In genomic region chr16:2026461-2027023, GRCh38 we compare ENCODE assay signal across 8 cellular contexts. TPM values are rescaled to one million over a fixed set of nuclear protein-coding genes. Genes with fewer than 3 reads are reported as not detected.
DNase-seq lines count a peak whose midpoint lies in the region; ATAC-seq and TF ChIP-seq lines count a peak whose summit lies in the region.

TSS of gene NHERF2 (plus strand) at chr16:2026902. CDS start at chr16:2027006, 104 bp downstream.

- no peaks in the 10 kb centered on the region for H3K9me3 ChIP-seq in BLaER1 treated with 17β-estradiol and CSF1 and Interleukin-3, amounts not matched to agents 10 nM and 100 nM (replicated peaks in 1 of 11)
- H3K9me3 ChIP-seq in right atrium auricular region, result no peaks in the 10 kb centered on the region

- peaks cover 17 to 48% (median 42%) of the 10 kb centered on the region in 11 experiments for H3K27me3 ChIP-seq in BLaER1 treated with 17β-estradiol and CSF1 and Interleukin-3, amounts not matched to agents 10 nM and 100 nM
- H3K27me3 ChIP-seq in right atrium auricular region, result no peaks in the 10 kb centered on the region

- peaks cover 21% of the 10 kb centered on the region for H3K27me3 Mint-ChIP-seq in activated naive CD8-positive, alpha-beta T cell treated with anti-CD3 and anti-CD28 coated beads, Interleukin-2, amount 50 U/mL, for 24 hours

- H3K4me3 Mint-ChIP-seq in activated naive CD8-positive, alpha-beta T cell treated with anti-CD3 and anti-CD28 coated beads, Interleukin-2, amount 50 U/mL, for 24 hours, result peak within 1 kb of the TSS; percentile 65

- peak within 1 kb of the TSS; percentile 96 to 98 (median 97) for H3K4me2 ChIP-seq in BLaER1 treated with 17β-estradiol and CSF1 and Interleukin-3, amounts not matched to agents 10 nM and 100 nM

- H3K4me1 Mint-ChIP-seq in activated naive CD8-positive, alpha-beta T cell treated with anti-CD3 and anti-CD28 coated beads, Interleukin-2, amount 50 U/mL, for 24 hours, result peaks cover 19% of the 10 kb centered on the region

- H3K36me3 Mint-ChIP-seq in activated naive CD8-positive, alpha-beta T cell treated with anti-CD3 and anti-CD28 coated beads, Interleukin-2, amount 50 U/mL, for 24 hours (ENCODE audit: low read depth), result no peaks in the 10 kb centered on the region

- DNase-seq in HuH-7 (ENCODE audit: low spot score) (peak; percentile 79), right atrium auricular region (ENCODE audit: low spot score) (no peak), retinal pigment epithelial cell (ENCODE audit: low read depth) (no peak), Ammon's horn (ENCODE audit: low spot score) (no peak), KBM-7 (no peak)
- DNase-seq in activated naive CD8-positive, alpha-beta T cell treated with anti-CD3 and anti-CD28 coated beads, Interleukin-2, amount 50 U/mL, for 24 hours, result no peak
- no peak for DNase-seq in activated CD4-positive, alpha-beta T cell treated with anti-CD3 and anti-CD28 coated beads, Interleukin-2, amount 50 U/mL, for 48 hours

- peak within 1 kb of the TSS; percentile 58 to 80 (median 76) for H3K9ac ChIP-seq in BLaER1 treated with 17β-estradiol and CSF1 and Interleukin-3, amounts not matched to agents 10 nM and 100 nM

- in situ Hi-C loops in KBM-7 (cut with MboI; ENCODE audit: low pct_unique_long_range_greater_than_20kb, low sequenced_read_pairs), result loop anchor here (10.0 kb wide), 1 partner anchor 118 kb away; the partner anchor contains the start of gene RAB26

- peaks cover 0 to 24% (median 14%) of the 10 kb centered on the region in 11 experiments; a peak in 15 of 22 replicates for H4K20me1 ChIP-seq in BLaER1 treated with 17β-estradiol and CSF1 and Interleukin-3, amounts not matched to agents 10 nM and 100 nM

- peaks cover 34 to 83% (median 63%) of the 10 kb centered on the region in 10 experiments for H3K4me1 ChIP-seq in BLaER1 treated with 17β-estradiol and CSF1 and Interleukin-3, amounts not matched to agents 10 nM and 100 nM
- H3K4me1 ChIP-seq in right atrium auricular region, result peaks cover 0 to 64% of the 10 kb centered on the region in 2 donors

- peak within 1 kb of the TSS; percentile 63 to 80 (median 67) for H3K4me3 ChIP-seq in BLaER1 treated with 17β-estradiol and CSF1 and Interleukin-3, amounts not matched to agents 10 nM and 100 nM
- H3K4me3 ChIP-seq in right atrium auricular region (peak within 1 kb of the TSS; percentile 56 to 74), retinal pigment epithelial cell (ENCODE audit: low read length) (peak within 1 kb of the TSS; percentile 54)

- H3K9me3 Mint-ChIP-seq in activated naive CD8-positive, alpha-beta T cell treated with anti-CD3 and anti-CD28 coated beads, Interleukin-2, amount 50 U/mL, for 24 hours, result no peaks in the 10 kb centered on the region

- H3K27ac Mint-ChIP-seq in activated naive CD8-positive, alpha-beta T cell treated with anti-CD3 and anti-CD28 coated beads, Interleukin-2, amount 50 U/mL, for 24 hours, result no peak within 1 kb of the TSS

- H3K27ac ChIP-seq in BLaER1 treated with 17β-estradiol and CSF1 and Interleukin-3, amounts not matched to agents 10 nM and 100 nM, result peak within 1 kb of the TSS in 8 of 11 experiments; percentile 10 to 53 (median 40); a peak in 9 of 22 replicates
- peak within 1 kb of the TSS; percentile 70 to 79 for H3K27ac ChIP-seq in right atrium auricular region

- TF ChIP-seq CTCF in right atrium auricular region (IDR thresholded peaks at IDR 0.05), result no peak
- no peak for TF ChIP-seq CTCF in retinal pigment epithelial cell (conservative IDR thresholded peaks at IDR 0.05; ENCODE audit: low read depth, low read length)

- ATAC-seq in activated naive CD8-positive, alpha-beta T cell treated with anti-CD3 and anti-CD28 coated beads, Interleukin-2, amount 50 U/mL, for 24 hours, result no peak

- H3K36me3 ChIP-seq in BLaER1 treated with 17β-estradiol and CSF1 and Interleukin-3, amounts not matched to agents 10 nM and 100 nM, result no peaks in the 10 kb centered on the region
- peaks cover 11% of the 10 kb centered on the region for H3K36me3 ChIP-seq in right atrium auricular region

RNA-seq across cellular contexts. Expression of gene NHERF2, which starts in this region (rescaled TPM):
- 100 to 1,000 TPM; 187 to 213 TPM for total RNA-seq in right atrium auricular region
